22 cellular contexts compared by ENCODE assay signal in the genomic region with DNA sequence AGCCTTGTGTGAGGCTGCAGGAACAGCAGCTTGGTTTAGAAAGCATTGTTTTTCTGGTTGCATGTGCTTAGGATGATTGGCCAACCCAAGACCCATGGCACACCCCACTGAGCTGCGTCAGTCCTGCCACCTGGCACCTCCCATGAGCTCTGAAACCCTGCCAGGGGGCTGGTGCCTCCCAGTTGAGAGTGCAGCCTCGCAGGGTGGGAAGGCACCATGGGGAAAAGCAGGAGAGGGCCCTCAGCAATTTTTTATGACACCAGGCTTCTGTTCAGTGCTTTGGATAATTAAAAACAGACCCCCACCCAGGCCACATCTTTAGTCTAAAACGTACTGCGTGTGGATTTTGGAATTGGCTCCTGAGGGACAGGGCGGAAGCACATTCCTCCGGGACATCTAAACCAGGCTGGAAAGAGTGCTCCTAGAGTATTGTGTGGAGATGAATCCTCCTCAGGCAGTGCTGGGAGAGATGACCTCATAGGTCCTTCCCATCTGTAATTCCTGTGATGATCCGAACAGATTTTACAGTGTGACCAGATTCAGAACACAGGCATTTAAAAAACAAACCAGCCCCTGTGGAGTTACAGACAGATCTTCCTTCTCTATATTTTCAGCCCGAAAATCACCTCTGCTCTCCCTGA.
A peak's percentile ranks its signal among the peaks of the same experiment; 100 is the strongest.
DNase-seq lines count a peak whose midpoint lies in the region; ATAC-seq and TF ChIP-seq lines count a peak whose summit lies in the region.
"Had no signal": no experiment of that assay in that cellular context is flagged by ENCODE, and none has a peak within 500 bp of the region (broad histone marks: within the 10 kb centered on the region; RNA-seq: fewer than 3 reads in every experiment).

No MANE protein-coding gene starts in this region.

- H3K4ac ChIP-seq in neuronal stem cell (ENCODE audit: low read length), result no peak overlapping the region

- no peak overlapping the region for H3K4me3 Mint-ChIP-seq in activated CD4-positive, alpha-beta T cell treated with anti-CD3 and anti-CD28 coated beads, Interleukin-2, amount 10 ng/mL, durations not matched to agents 24 days and 14 days
- H3K4me3 Mint-ChIP-seq: activated B cell treated with CpG ODN at 0.5 μM for 24 hours; activated T-helper 17 cell treated with anti-CD3 and anti-CD28 coated beads, Interleukin-2, amount 50 U/mL, for 72 hours; immature natural killer cell; memory B cell; neural crest cell had no signal

- H3K4me1 ChIP-seq in OCI-LY7 (ENCODE audit: insufficient read depth, low read length, poor library complexity, severe bottlenecking), result peaks cover 53% of the 10 kb centered on the region
- peaks cover 9 to 12% of the 10 kb centered on the region in 2 donors for H3K4me1 ChIP-seq in neuronal stem cell (ENCODE audit: control insufficient read depth in 2 of 2, insufficient read depth in 1 of 2, low read depth in 1 of 2, low read length in 2 of 2)
- H3K4me1 ChIP-seq: testis had no signal

- no peaks in the 10 kb centered on the region for H3K27me3 ChIP-seq in neuronal stem cell (ENCODE audit: control insufficient read depth in 3 of 3, insufficient read depth in 3 of 3, low read depth in 1 of 3, low read length in 3 of 3)
- H3K27me3 ChIP-seq: testis had no signal

- H3K18ac ChIP-seq in neuronal stem cell (ENCODE audit: low read length), result no peak overlapping the region

- H3K36me3 Mint-ChIP-seq in activated CD4-positive, alpha-beta T cell treated with anti-CD3 and anti-CD28 coated beads, Interleukin-2, amount 10 ng/mL, durations not matched to agents 24 days and 14 days (ENCODE audit: low read depth), result no peaks in the 10 kb centered on the region
- H3K36me3 Mint-ChIP-seq: immature natural killer cell, memory B cell had no signal

- no peak overlapping the region for H4K91ac ChIP-seq in neuronal stem cell (ENCODE audit: low read depth, low read length, poor library complexity)

- H3K4me3 ChIP-seq in OCI-LY7 (ENCODE audit: low read depth, low read length, poor library complexity, severe bottlenecking) (no peak overlapping the region), fibroblast of villous mesenchyme (ENCODE audit: low read depth, low read length) (no peak overlapping the region), neuronal stem cell (ENCODE audit: low read length in 2 of 2) (no peak overlapping the region)
- H3K4me3 ChIP-seq: testis had no signal

- no peaks in the 10 kb centered on the region for H3K79me1 ChIP-seq in neuronal stem cell (ENCODE audit: low read depth, low read length)

- H3K9me3 Mint-ChIP-seq in activated CD4-positive, alpha-beta T cell treated with anti-CD3 and anti-CD28 coated beads, Interleukin-2, amount 10 ng/mL, durations not matched to agents 24 days and 14 days, result no peaks in the 10 kb centered on the region
- H3K9me3 Mint-ChIP-seq: activated B cell treated with CpG ODN at 0.5 μM for 24 hours; activated T-helper 17 cell treated with anti-CD3 and anti-CD28 coated beads, Interleukin-2, amount 50 U/mL, for 72 hours; memory B cell; neural crest cell had no signal

- H3K23ac ChIP-seq in neuronal stem cell (ENCODE audit: low read depth, low read length, poor library complexity), result no peak overlapping the region

- no peaks in the 10 kb centered on the region for H3K9me2 ChIP-seq in OCI-LY7 (ENCODE audit: insufficient read depth, low read length)

- no peak overlapping the region for H2BK5ac ChIP-seq in neuronal stem cell (ENCODE audit: low read length)

- H3K27ac ChIP-seq in OCI-LY7 (ENCODE audit: low read depth, low read length, poor library complexity, severe bottlenecking) (no peak overlapping the region), neuronal stem cell (replicated peaks; ENCODE audit: low read length) (no peak overlapping the region)
- H3K27ac ChIP-seq: testis had no signal

- no peaks in the 10 kb centered on the region for H3K4me1 Mint-ChIP-seq in activated CD4-positive, alpha-beta T cell treated with anti-CD3 and anti-CD28 coated beads, Interleukin-2, amount 10 ng/mL, durations not matched to agents 24 days and 14 days
- H3K4me1 Mint-ChIP-seq: activated T-helper 17 cell treated with anti-CD3 and anti-CD28 coated beads, Interleukin-2, amount 50 U/mL, for 72 hours; immature natural killer cell; memory B cell had no signal

- no peak overlapping the region for H2BK15ac ChIP-seq in neuronal stem cell (ENCODE audit: low read length)

- no peak overlapping the region for H4K8ac ChIP-seq in neuronal stem cell (ENCODE audit: low read depth, low read length)

- WGBS in neuronal stem cell (ENCODE audit: extremely low coverage in 2 of 2, insufficient read length in 2 of 2, insufficient replicate concordance in 1 of 2), 2 donors, result no CpG with 5 or more reads among the region's 8 CpGs

- H2BK12ac ChIP-seq in neuronal stem cell (ENCODE audit: low read length), result no peak overlapping the region

- ATAC-seq in HG02798 (IDR thresholded peaks at IDR 0.05; ENCODE audit: poor library complexity, unreplicated experiment) (no peak), GM18517 (IDR thresholded peaks at IDR 0.05; ENCODE audit: unreplicated experiment) (no peak)
- ATAC-seq: activated T-helper 17 cell treated with anti-CD3 and anti-CD28 coated beads, Interleukin-2, amount 50 U/mL, for 72 hours had no signal

- H2BK120ac ChIP-seq in neuronal stem cell (ENCODE audit: low read depth, low read length), result no peak overlapping the region

- no peak overlapping the region for H2AK5ac ChIP-seq in neuronal stem cell (ENCODE audit: low read depth, low read length)

- no peaks in the 10 kb centered on the region for H4K20me1 ChIP-seq in OCI-LY7 (ENCODE audit: insufficient read depth, low read length)

- no peaks in the 10 kb centered on the region for H3K79me2 ChIP-seq in OCI-LY7 (ENCODE audit: insufficient read depth, low read depth, low read length)

- no TSS peak for BruUV-seq in OCI-LY7 (replicated peaks; lab: Mats Ljungman, UMichigan)

- no peak overlapping the region for H3K9ac ChIP-seq in neuronal stem cell (ENCODE audit: low read depth, low read length, poor library complexity)

- H3K27me3 Mint-ChIP-seq in activated CD4-positive, alpha-beta T cell treated with anti-CD3 and anti-CD28 coated beads, Interleukin-2, amount 10 ng/mL, durations not matched to agents 24 days and 14 days, result no peaks in the 10 kb centered on the region
- H3K27me3 Mint-ChIP-seq: memory B cell had no signal

- H3K4me2 ChIP-seq in OCI-LY7 (ENCODE audit: low read length), result peak overlapping the region; percentile 53; the same call in 1 of the 2 replicates
- no peak overlapping the region for H3K4me2 ChIP-seq in neuronal stem cell (ENCODE audit: insufficient read depth, low read length, poor library complexity, severe bottlenecking)

- TF ChIP-seq CTCF in OCI-LY7 (conservative IDR thresholded peaks at IDR 0.05; ENCODE audit: low read length) (no peak), fibroblast of villous mesenchyme (IDR thresholded peaks at IDR 0.05; ENCODE audit: insufficient read depth, low read depth, low read length) (no peak)

- no peak overlapping the region for H3K27ac Mint-ChIP-seq in activated CD4-positive, alpha-beta T cell treated with anti-CD3 and anti-CD28 coated beads, Interleukin-2, amount 10 ng/mL, durations not matched to agents 24 days and 14 days
- H3K27ac Mint-ChIP-seq: activated B cell treated with CpG ODN at 0.5 μM for 24 hours; activated T-helper 17 cell treated with anti-CD3 and anti-CD28 coated beads, Interleukin-2, amount 50 U/mL, for 72 hours; immature natural killer cell; memory B cell had no signal

- H2AFZ ChIP-seq in OCI-LY7 (ENCODE audit: low read length) (peak overlapping the region; percentile 63), neuronal stem cell (ENCODE audit: low read length) (peak overlapping the region; percentile 17)

- no peak overlapping the region for H3K14ac ChIP-seq in neuronal stem cell (ENCODE audit: low read length)

- intact Hi-C loops in OCI-LY7 (cut with micrococcal nuclease; ENCODE audit: unreplicated experiment), result loop anchor here (10.0 kb wide), 1 partner anchor 601 kb away; no protein-coding TSS in a partner anchor
- intact Hi-C loops in activated CD4-positive, alpha-beta T cell treated with anti-CD3 and anti-CD28 coated beads, Interleukin-2, amount 10 ng/mL, durations not matched to agents 24 days and 14 days (cut with micrococcal nuclease), result no loop called here

- POLR2A ChIA-PET in OCI-LY7 (lab: Charles Lee), result interaction anchor here (0.5 to 1.2 kb wide), 4 partner anchors 13 to 395 kb away, joined by 3 read pairs; no protein-coding TSS in a partner anchor

- DNase-seq in G401 (ENCODE audit: low spot score) (peak; percentile 79), OCI-LY7 (ENCODE audit: low spot score) (no peak), fibroblast of villous mesenchyme (ENCODE audit: low read depth) (peak; percentile 11), neuronal stem cell (ENCODE audit: low spot score) (no peak), NCI-H345 (lab: John Stamatoyannopoulos, UW) (no peak)
- no peak for DNase-seq in activated CD4-positive, alpha-beta T cell treated with anti-CD3 and anti-CD28 coated beads, Interleukin-2, amount 10 ng/mL, durations not matched to agents 24 days and 14 days
- DNase-seq: activated B cell treated with CpG ODN at 0.5 μM for 24 hours; activated CD8-positive, alpha-beta memory T cell treated with anti-CD3 and anti-CD28 coated beads for 24 hours; GDM1; HCEC 1CT; immature natural killer cell; MV-4-11; NCI-H2081; NCI-H774; stimulated activated CD4-positive, alpha-beta T cell treated with anti-CD3 and anti-CD28 coated beads, Interleukin-4, amount 100 ng/mL, for 24 hours; stimulated activated CD8-positive, alpha-beta memory T cell treated with anti-CD3 and anti-CD28 coated beads, Interleukin-4, amount 100 ng/mL, for 48 hours; testis had no signal

- H3K36me3 ChIP-seq in OCI-LY7 (ENCODE audit: insufficient read depth, low read length) (no peaks in the 10 kb centered on the region), neuronal stem cell (replicated peaks in 1 of 2; ENCODE audit: control insufficient read depth in 2 of 2, insufficient read depth in 2 of 2, low read length in 2 of 2) (no peaks in the 10 kb centered on the region)

- H3K9me3 ChIP-seq in OCI-LY7 (ENCODE audit: low read length), result no peaks in the 10 kb centered on the region
- H3K9me3 ChIP-seq in neuronal stem cell (replicated peaks in 1 of 2; ENCODE audit: control insufficient read depth in 2 of 2, insufficient read depth in 1 of 2, low read depth in 1 of 2, low read length in 2 of 2), result no peaks in the 10 kb centered on the region
- H3K9me3 ChIP-seq: testis had no signal

- in situ Hi-C loops in G401 (cut with HindIII; ENCODE audit: low sequenced_read_pairs), result no loop called here

- CTCF ChIA-PET in OCI-LY7 (lab: Charles Lee; ENCODE audit: unreplicated experiment), result no interaction called here

Comparison
In these comparisons a context has a peak if more than half of its experiments do, and no peak if none do; other contexts are left out.
1. DNase-seq: peak in G401 (single experiment) and fibroblast of villous mesenchyme (single experiment); none in OCI-LY7 (single experiment), neuronal stem cell (single experiment), NCI-H345 (single experiment) and activated CD4-positive, alpha-beta T cell treated with anti-CD3 and anti-CD28 coated beads, Interleukin-2, amount 10 ng/mL, durations not matched to agents 24 days and 14 days (single experiment).